ENCODE assay signal across 8 cellular contexts in genomic region chr7:133314084-133314483, GRCh38.
"Had no signal": no experiment of that assay in that cellular context is flagged by ENCODE, and none has a peak within 500 bp of the region (broad histone marks: within the 10 kb centered on the region; RNA-seq: fewer than 3 reads in every experiment).

No MANE protein-coding gene starts in this region.

- ATAC-seq: GM23338, HCT116 had no signal

- H3K4me3 Mint-ChIP-seq: GM23338, H9, HFFc6 had no signal

- H3K27ac Mint-ChIP-seq: GM23338, H9, HFFc6 had no signal

- DNase-seq: GM23248, GOT3, H7, H9, HCEC 1CT, HFFc6 had no signal

- H3K4me1 Mint-ChIP-seq: GM23338, H9 had no signal

- H3K9me3 Mint-ChIP-seq: GM23338, H9, HFFc6 had no signal
